Comparison of ENCODE assay signal across 36 cellular contexts in genomic region chr9:92655366-92655765, GRCh38. TPM values are rescaled to one million over a fixed set of nuclear protein-coding genes. Genes with fewer than 3 reads are reported as not detected.
DNase-seq lines count a peak whose midpoint lies in the region; ATAC-seq and TF ChIP-seq lines count a peak whose summit lies in the region.
"Had no signal": no experiment of that assay in that cellular context is flagged by ENCODE, and none has a peak within 500 bp of the region (broad histone marks: within the 10 kb centered on the region; RNA-seq: fewer than 3 reads in every experiment).

No MANE protein-coding gene starts in this region.

- H3K9me3 ChIP-seq in BLaER1 (no peaks in the 10 kb centered on the region), breast epithelium (no peaks in the 10 kb centered on the region), osteoblast (ENCODE audit: low read depth, low read length) (no peaks in the 10 kb centered on the region), stomach (no peaks in the 10 kb centered on the region)
- H3K9me3 ChIP-seq: BE2C, gastrocnemius medialis, mucosa of descending colon, pancreas, spleen, tibial nerve had no signal

- H3K4me2 ChIP-seq in BLaER1: peak overlapping the region; percentile 78
- H3K4me2 ChIP-seq in osteoblast (ENCODE audit: insufficient read depth, low read length): no peak overlapping the region
- H3K4me2 ChIP-seq: hepatocyte had no signal

- no peak for TF ChIP-seq CTCF in breast epithelium (IDR thresholded peaks at IDR 0.05)
- TF ChIP-seq CTCF in osteoblast (IDR thresholded peaks at IDR 0.05; ENCODE audit: extremely low read depth, low read depth, low read length): no peak
- no peak for TF ChIP-seq CTCF in stomach (IDR thresholded peaks at IDR 0.05)

- H3K4me3 ChIP-seq in BLaER1 (peak overlapping the region; percentile 0; the same call in 1 of the 2 replicates), H7 (ENCODE audit: insufficient read depth, low read depth, low read length) (no peak overlapping the region), breast epithelium (no peak overlapping the region), osteoblast (ENCODE audit: insufficient read depth, low read length) (no peak overlapping the region), stomach (no peak overlapping the region)
- H3K4me3 ChIP-seq: gastrocnemius medialis, hepatocyte, lung, mucosa of descending colon, pancreas, spleen, tibial nerve had no signal

- H2AFZ ChIP-seq in osteoblast (ENCODE audit: low read length): no peak overlapping the region
- H2AFZ ChIP-seq: hepatocyte had no signal

- DNase-seq in H7 (peak; percentile 24), breast epithelium (ENCODE audit: low spot score in 2 of 2) (no peak), osteoblast (ENCODE audit: insufficient read length, low spot score, missing footprints) (peak; percentile 21), stomach (no peak), SHP77 treated with DMSO at 0.1 percent for 48 hours (lab: John Stamatoyannopoulos, UW) (no peak), cerebellar nuclear complex (lab: John Stamatoyannopoulos, UW) (no peak)
- DNase-seq: ACHN; activated CD4-positive, alpha-beta T cell treated with anti-CD3 and anti-CD28 coated beads for 48 hours; activated CD8-positive, alpha-beta memory T cell treated with anti-CD3 and anti-CD28 coated beads for 24 hours; activated gamma-delta T cell; activated naive CD8-positive, alpha-beta T cell treated with anti-CD3 and anti-CD28 coated beads for 36 hours; activated T-cell treated with anti-CD3 and anti-CD28 coated beads for 4 hours; BE2C; central memory CD4-positive, alpha-beta T cell; dermis blood vessel endothelial cell; DMS153; endodermal cell; NCI-H146; NCI-H226; NCI-H526 treated with DMSO at 0.1 percent for 48 hours; retina; stimulated activated CD8-positive, alpha-beta memory T cell treated with anti-CD3 and anti-CD28 coated beads, Interleukin-4, amount 100 ng/mL, for 48 hours; SW 1271; T-helper 9 cell; WERI-Rb-1 had no signal

- intact Hi-C loops in breast epithelium (cut with DNase I; ENCODE audit: low total_unique reads): no loop called here
- intact Hi-C loops in stomach (cut with DNase I; ENCODE audit: low total_unique reads): no loop called here

- 87 to 97% (median 94%) methylated on average over 6 to 7 of the region's 7 CpGs for WGBS in stomach, 5 donors

- H3K36me3 ChIP-seq in BLaER1: peaks cover 77% of the 10 kb centered on the region
- peaks cover 1% of the 10 kb centered on the region for H3K36me3 ChIP-seq in H7 (replicated peaks; ENCODE audit: control insufficient read depth, insufficient read depth, low read length)
- no peaks in the 10 kb centered on the region for H3K36me3 ChIP-seq in breast epithelium
- peaks cover 32% of the 10 kb centered on the region for H3K36me3 ChIP-seq in osteoblast (ENCODE audit: insufficient read depth, low read length)
- H3K36me3 ChIP-seq in stomach: peaks cover 15 to 80% (median 77%) of the 10 kb centered on the region in 4 donors
- H3K36me3 ChIP-seq: pancreas had no signal

- no peak for TF ChIP-seq EP300 in stomach (IDR thresholded peaks at IDR 0.05)

- peaks cover 65% of the 10 kb centered on the region for H3K79me2 ChIP-seq in osteoblast (ENCODE audit: insufficient read depth, low read length)

- TF ChIP-seq POLR2A in breast epithelium (IDR thresholded peaks at IDR 0.05) (no peak), stomach (IDR thresholded peaks at IDR 0.05) (no peak)

- H3K27me3 ChIP-seq in BLaER1: no peaks in the 10 kb centered on the region
- H3K27me3 ChIP-seq in H7 (ENCODE audit: control insufficient read depth, insufficient read depth, low read length): no peaks in the 10 kb centered on the region
- H3K27me3 ChIP-seq in breast epithelium: no peaks in the 10 kb centered on the region
- H3K27me3 ChIP-seq in osteoblast (ENCODE audit: insufficient read depth, low read length): no peaks in the 10 kb centered on the region
- no peaks in the 10 kb centered on the region for H3K27me3 ChIP-seq in stomach
- H3K27me3 ChIP-seq: BE2C, gastrocnemius medialis, hepatocyte, pancreas, spleen, tibial nerve had no signal

- peak overlapping the region; percentile 34; the same call in 1 of the 2 replicates for H3K9ac ChIP-seq in BLaER1

- H3K4me1 ChIP-seq in BLaER1: peaks cover 70% of the 10 kb centered on the region
- no peaks in the 10 kb centered on the region for H3K4me1 ChIP-seq in breast epithelium
- H3K4me1 ChIP-seq in osteoblast (ENCODE audit: insufficient read depth, low read length): peaks cover 29% of the 10 kb centered on the region
- peaks cover 0 to 19% (median 3%) of the 10 kb centered on the region in 4 donors for H3K4me1 ChIP-seq in stomach
- H3K4me1 ChIP-seq: pancreas had no signal

- ATAC-seq in GM18502 (IDR thresholded peaks at IDR 0.05; ENCODE audit: poor library complexity, unreplicated experiment): no peak
- ATAC-seq: HCT116, Panc1 had no signal

- H4K20me1 ChIP-seq in BLaER1 (peaks cover 22% of the 10 kb centered on the region), osteoblast (ENCODE audit: insufficient read depth, low read length) (peaks cover 41% of the 10 kb centered on the region)

- H3K27ac ChIP-seq in BLaER1 (peak overlapping the region; percentile 81), breast epithelium (peak overlapping the region; percentile 33 to 44), osteoblast (ENCODE audit: low read depth, low read length) (peak overlapping the region; percentile 24), stomach (no peak overlapping the region)
- H3K27ac ChIP-seq: hepatocyte, pancreas, WERI-Rb-1 had no signal

RNA-seq across cellular contexts. Expression of gene IPPK, which starts 14.6 kb away (rescaled TPM):
- total RNA-seq in H7 (2014; rRNA removed; shearing (Covaris generic)): 10.6 and 12.5 TPM in 2 replicates
- 10 to 100 TPM in 2 of 3 donors, 1 to 10 TPM in 1; 5.8 to 22.8 (median 12.1) TPM for total RNA-seq in breast epithelium
- 7.7 and 9.4 TPM in 2 replicates for total RNA-seq in osteoblast
- total RNA-seq in stomach: 10 to 100 TPM in 4 of 5 donors, 1 to 10 TPM in 1; 1.4 to 14.6 (median 11.6) TPM
- 10 to 100 TPM in 1 of 3 donors, 1 to 10 TPM in 2; 2.7 to 17.1 (median 6.0) TPM for polyA plus RNA-seq in stomach

Comparison
In these comparisons a context has a peak if more than half of its experiments do, and no peak if none do; other contexts are left out.
1. H3K27ac ChIP-seq: peak in BLaER1 (single experiment), breast epithelium (2 of 2) and osteoblast (single experiment); none in stomach (0 of 5).
2. DNase-seq: peak in H7 (single experiment) and osteoblast (single experiment); none in breast epithelium (0 of 2), stomach (single experiment), SHP77 treated with DMSO at 0.1 percent for 48 hours (single experiment) and cerebellar nuclear complex (0 of 2).